Comparison of ENCODE assay signal across 28 cellular contexts in genomic region chr12:25463521-25463920, GRCh38.
"Had no signal": no experiment of that assay in that cellular context is flagged by ENCODE, and none has a peak within 500 bp of the region (broad histone marks: within the 10 kb centered on the region; RNA-seq: fewer than 3 reads in every experiment).

No MANE protein-coding gene starts in this region.

- ATAC-seq: effector memory CD8-positive, alpha-beta T cell; esophagus mucosa; foreskin keratinocyte; gastrocnemius medialis; gastroesophageal sphincter; heart left ventricle; heart right ventricle had no signal

- H3K27ac Mint-ChIP-seq: dendritic cell treated with granulocyte-macrophage colony-stimulating factor and Interleukin-4, amounts not matched to agents 40 ng/mL and 50 ng/mL, for 4 days; effector memory CD8-positive, alpha-beta T cell; endodermal cell had no signal

- H3K4me3 Mint-ChIP-seq: dendritic cell treated with granulocyte-macrophage colony-stimulating factor and Interleukin-4, amounts not matched to agents 40 ng/mL and 50 ng/mL, for 4 days; effector memory CD8-positive, alpha-beta T cell; endodermal cell had no signal

- H3K9me3 ChIP-seq: colonic mucosa, esophagus squamous epithelium, gastrocnemius medialis, gastroesophageal sphincter had no signal

- H3K27ac ChIP-seq: colonic mucosa, coronary artery, dorsolateral prefrontal cortex, epithelial cell of prostate, esophagus squamous epithelium, foreskin keratinocyte, gastrocnemius medialis, gastroesophageal sphincter, heart left ventricle, heart right ventricle had no signal

- H3K27me3 ChIP-seq: colonic mucosa, dorsolateral prefrontal cortex, esophagus squamous epithelium, foreskin keratinocyte, gastrocnemius medialis, gastroesophageal sphincter, heart left ventricle, heart right ventricle had no signal

- FAIRE-seq: colon, endometrium, endothelial cell of umbilical vein, frontal cortex had no signal

- H3K27me3 Mint-ChIP-seq: dendritic cell treated with granulocyte-macrophage colony-stimulating factor and Interleukin-4, amounts not matched to agents 40 ng/mL and 50 ng/mL, for 4 days had no signal

- H3K4me3 ChIP-seq: colonic mucosa, coronary artery, dorsolateral prefrontal cortex, esophagus squamous epithelium, gastrocnemius medialis, gastroesophageal sphincter, heart left ventricle, heart right ventricle had no signal

- H3K36me3 ChIP-seq: colonic mucosa, esophagus squamous epithelium, gastrocnemius medialis, gastroesophageal sphincter, heart left ventricle, heart right ventricle had no signal

- H3K4me1 ChIP-seq: colonic mucosa, esophagus squamous epithelium, gastrocnemius medialis, gastroesophageal sphincter, heart left ventricle had no signal

- DNase-seq: colonic mucosa; cortex of kidney; dermis blood vessel endothelial cell; dorsolateral prefrontal cortex; effector CD4-positive, alpha-beta T cell; effector CD8-positive, alpha-beta T cell; effector memory CD4-positive, alpha-beta T cell; effector memory CD8-positive, alpha-beta T cell; endodermal cell; erythroblast; esophagus squamous epithelium; foreskin fibroblast; foreskin keratinocyte; foreskin melanocyte; gastrocnemius medialis; glutamatergic neuron; head of caudate nucleus; heart left ventricle; heart right ventricle had no signal
